8 cellular contexts compared by ENCODE assay signal in genomic region chr22:37634505-37635002, GRCh38.
DNase-seq lines count a peak whose midpoint lies in the region; TF ChIP-seq lines count a peak whose summit lies in the region.

No MANE protein-coding gene starts in this region.

- H4K20me1 ChIP-seq in SU-DHL-6 (ENCODE audit: low read depth, low read length), result no peaks in the 10 kb centered on the region

- in situ Hi-C loops in GM13977 (cut with MboI; ENCODE audit: low pct_unique_long_range_greater_than_20kb, low sequenced_read_pairs, unreplicated experiment), result no loop called here

- peak overlapping the region; percentile 47; the same call in 1 of the 2 replicates for H3K9ac ChIP-seq in SU-DHL-6 (ENCODE audit: low read length)

- peak; percentile 28 for TF ChIP-seq CTCF in GM13977 (IDR thresholded peaks at IDR 0.05; ENCODE audit: extremely low read depth, insufficient read depth, missing control alignments)
- no peak for TF ChIP-seq CTCF in SU-DHL-6 (IDR thresholded peaks at IDR 0.05; ENCODE audit: insufficient read depth, low read length, poor library complexity, severe bottlenecking)
- TF ChIP-seq CTCF in fibroblast of mammary gland (conservative IDR thresholded peaks at IDR 0.05; ENCODE audit: control insufficient read depth, insufficient read depth, low read depth, low read length), result peak; percentile 18

- no peaks in the 10 kb centered on the region for H3K27me3 ChIP-seq in SU-DHL-6 (ENCODE audit: low read length)

- H3K9me3 ChIP-seq in SU-DHL-6 (ENCODE audit: insufficient read depth, low read length), result no peaks in the 10 kb centered on the region

- H3K79me2 ChIP-seq in SU-DHL-6 (ENCODE audit: insufficient read depth, low read length), result no peaks in the 10 kb centered on the region

- H3K27ac ChIP-seq in SU-DHL-6 (ENCODE audit: low read depth, low read length), result peak overlapping the region; percentile 92
- peak overlapping the region in 20 of 21 experiments; percentile 58 to 100 (median 78) for H3K27ac ChIP-seq in skin epidermis

- H3K4me3 ChIP-seq in SU-DHL-6 (ENCODE audit: insufficient read depth, low read length, poor library complexity, severe bottlenecking) (no peak overlapping the region), fibroblast of mammary gland (ENCODE audit: control insufficient read depth, low read depth, low read length) (no peak overlapping the region), skin epidermis (no peak overlapping the region)

- no peaks in the 10 kb centered on the region for H3K9me2 ChIP-seq in SU-DHL-6 (replicated peaks; ENCODE audit: insufficient read depth, low read length)

- H3K4me2 ChIP-seq in SU-DHL-6 (ENCODE audit: low read depth, low read length, poor library complexity, severe bottlenecking), result peak overlapping the region; percentile 55

- no peak for DNase-seq in GM13977 (ENCODE audit: low spot score)
- DNase-seq in fibroblast of mammary gland (ENCODE audit: low read depth), result no peak
- DNase-seq in NCI-H82 treated with DMSO at 0.1 percent for 48 hours (lab: John Stamatoyannopoulos, UW; ENCODE audit: unreplicated experiment), result no peak
- DNase-seq in DMS53 treated with DMSO at 0.1 percent for 48 hours (lab: John Stamatoyannopoulos, UW; ENCODE audit: unreplicated experiment), result no peak
- DNase-seq in cortex of kidney (lab: John Stamatoyannopoulos, UW), result no peak
- DNase-seq in middle frontal gyrus (ENCODE audit: extremely low spot score, low spot score), result no peak

- H3F3A ChIP-seq in SU-DHL-6 (ENCODE audit: insufficient read depth), result peaks cover 23% of the 10 kb centered on the region

- no peak overlapping the region for H2AFZ ChIP-seq in SU-DHL-6 (ENCODE audit: low read depth, low read length, severe bottlenecking)

- no peaks in the 10 kb centered on the region for H3K36me3 ChIP-seq in SU-DHL-6 (ENCODE audit: low read length)
